ENCODE assay signal across 13 cellular contexts in genomic region chrX:20418809-20419208, GRCh38.
DNase-seq lines count a peak whose midpoint lies in the region; ATAC-seq and TF ChIP-seq lines count a peak whose summit lies in the region.
"Had no signal": no experiment of that assay in that cellular context is flagged by ENCODE, and none has a peak within 500 bp of the region (broad histone marks: within the 10 kb centered on the region; RNA-seq: fewer than 3 reads in every experiment).

No MANE protein-coding gene starts in this region.

- H3K9me3 Mint-ChIP-seq in activated naive CD8-positive, alpha-beta T cell treated with anti-CD3 and anti-CD28 coated beads, Interleukin-2, amount 10 ng/mL, durations not matched to agents 7 days and 5 days = no peaks in the 10 kb centered on the region

- DNase-seq in activated naive CD8-positive, alpha-beta T cell treated with anti-CD3 and anti-CD28 coated beads, Interleukin-2, amount 10 ng/mL, durations not matched to agents 7 days and 5 days = no peak
- DNase-seq in heart left ventricle (no peak), iPS-NIHi7 (ENCODE audit: extremely low spot score) (no peak), anterior cingulate cortex (lab: John Stamatoyannopoulos, UW) (no peak)
- DNase-seq: cerebellar nuclear complex, DMS79, transverse colon had no signal

- no peaks in the 10 kb centered on the region for H3K27me3 Mint-ChIP-seq in activated naive CD8-positive, alpha-beta T cell treated with anti-CD3 and anti-CD28 coated beads, Interleukin-2, amount 10 ng/mL, durations not matched to agents 7 days and 5 days

- intact Hi-C loops in heart left ventricle (cut with DNase I) = no loop called here

- no peak for TF ChIP-seq CTCF in heart left ventricle (IDR thresholded peaks at IDR 0.05)

- peaks cover 15 to 34% (median 28%) of the 10 kb centered on the region in 10 experiments for H3K4me1 ChIP-seq in BLaER1 treated with 17β-estradiol and CSF1 and Interleukin-3, amounts not matched to agents 10 nM and 100 nM
- H3K4me1 ChIP-seq in heart left ventricle = peaks cover 0 to 4% (median 0%) of the 10 kb centered on the region in 12 donors
- H3K4me1 ChIP-seq: gastroesophageal sphincter had no signal

- POLR2A ChIA-PET in activated naive CD8-positive, alpha-beta T cell treated with anti-CD3 and anti-CD28 coated beads, Interleukin-2, amount 10 ng/mL, durations not matched to agents 7 days and 5 days (lab: Charles Lee) = interaction anchor here (1.3 kb wide), 1 partner anchor 14 kb away, joined by 4 read pairs; no protein-coding TSS in a partner anchor

- peak overlapping the region; percentile 62 to 84 (median 77); a peak in 21 of 22 replicates for H3K4me2 ChIP-seq in BLaER1 treated with 17β-estradiol and CSF1 and Interleukin-3, amounts not matched to agents 10 nM and 100 nM

- peak; percentile 22 for ATAC-seq in GM18909 (IDR thresholded peaks at IDR 0.05; ENCODE audit: poor library complexity, unreplicated experiment)
- ATAC-seq in HG03025 (IDR thresholded peaks at IDR 0.05; ENCODE audit: low FRiP score, unreplicated experiment) = peak; percentile 15
- no peak for ATAC-seq in activated naive CD8-positive, alpha-beta T cell treated with anti-CD3 and anti-CD28 coated beads, Interleukin-2, amount 10 ng/mL, durations not matched to agents 7 days and 5 days (ENCODE audit: low read depth)
- ATAC-seq in heart left ventricle = no peak
- ATAC-seq in HG03442 (IDR thresholded peaks at IDR 0.05; ENCODE audit: unreplicated experiment) = no peak
- ATAC-seq: gastroesophageal sphincter had no signal

- no peaks in the 10 kb centered on the region for H3K36me3 Mint-ChIP-seq in activated naive CD8-positive, alpha-beta T cell treated with anti-CD3 and anti-CD28 coated beads, Interleukin-2, amount 10 ng/mL, durations not matched to agents 7 days and 5 days

- H3K27ac Mint-ChIP-seq in activated naive CD8-positive, alpha-beta T cell treated with anti-CD3 and anti-CD28 coated beads, Interleukin-2, amount 10 ng/mL, durations not matched to agents 7 days and 5 days = peak overlapping the region; percentile 83

- 69 to 90% (median 79%) methylated on average over 6 of the region's 6 CpGs for WGBS in heart left ventricle, 4 donors

- H3K4me3 ChIP-seq in BLaER1 treated with 17β-estradiol and CSF1 and Interleukin-3, amounts not matched to agents 10 nM and 100 nM = no peak overlapping the region
- no peak overlapping the region for H3K4me3 ChIP-seq in heart left ventricle
- H3K4me3 ChIP-seq: gastroesophageal sphincter, SJCRH30, transverse colon had no signal

- 0 out of 22 replicates have a peak, but pooled peaks cover 0 to 5% (median 0%) of the 10 kb centered on the region in 11 experiments for H3K27me3 ChIP-seq in BLaER1 treated with 17β-estradiol and CSF1 and Interleukin-3, amounts not matched to agents 10 nM and 100 nM
- peaks cover 0 to 9% (median 0%) of the 10 kb centered on the region in 9 donors for H3K27me3 ChIP-seq in heart left ventricle
- H3K27me3 ChIP-seq: gastroesophageal sphincter, SJCRH30, transverse colon had no signal

- H3K36me3 ChIP-seq in BLaER1 treated with 17β-estradiol and CSF1 and Interleukin-3, amounts not matched to agents 10 nM and 100 nM = no peaks in the 10 kb centered on the region
- H3K36me3 ChIP-seq in heart left ventricle = no peaks in the 10 kb centered on the region
- H3K36me3 ChIP-seq: gastroesophageal sphincter, SJCRH30, transverse colon had no signal

- 0 out of 22 replicates have a peak overlapping the region, but pooled peaks of 3 of the 11 experiments have one; percentile 13 to 29 (median 25) for H3K9ac ChIP-seq in BLaER1 treated with 17β-estradiol and CSF1 and Interleukin-3, amounts not matched to agents 10 nM and 100 nM

- H3K4me3 Mint-ChIP-seq in activated naive CD8-positive, alpha-beta T cell treated with anti-CD3 and anti-CD28 coated beads, Interleukin-2, amount 10 ng/mL, durations not matched to agents 7 days and 5 days = peak overlapping the region; percentile 40

- no peak for TF ChIP-seq POLR2A in heart left ventricle (IDR thresholded peaks at IDR 0.05)

- peaks cover 29% of the 10 kb centered on the region for H3K4me1 Mint-ChIP-seq in activated naive CD8-positive, alpha-beta T cell treated with anti-CD3 and anti-CD28 coated beads, Interleukin-2, amount 10 ng/mL, durations not matched to agents 7 days and 5 days

- H3K27ac ChIP-seq in BLaER1 treated with 17β-estradiol and CSF1 and Interleukin-3, amounts not matched to agents 10 nM and 100 nM = peak overlapping the region in 2 of 11 experiments; percentile 10 to 60; a peak in 3 of 22 replicates
- no peak overlapping the region for H3K27ac ChIP-seq in heart left ventricle
- H3K27ac ChIP-seq: gastroesophageal sphincter, SJCRH30, transverse colon had no signal

- H3K9me3 ChIP-seq in BLaER1 treated with 17β-estradiol and CSF1 and Interleukin-3, amounts not matched to agents 10 nM and 100 nM (replicated peaks in 1 of 11) = peaks cover 0 to 11% (median 0%) of the 10 kb centered on the region in 11 experiments; a peak in 3 of 22 replicates
- H3K9me3 ChIP-seq in heart left ventricle = no peaks in the 10 kb centered on the region
- H3K9me3 ChIP-seq: gastroesophageal sphincter, SJCRH30, transverse colon had no signal

- peaks cover 0 to 5% (median 0%) of the 10 kb centered on the region in 11 experiments; a peak in 1 of 22 replicates for H4K20me1 ChIP-seq in BLaER1 treated with 17β-estradiol and CSF1 and Interleukin-3, amounts not matched to agents 10 nM and 100 nM

Comparison
In these comparisons a context has a peak if more than half of its experiments do, and no peak if none do; other contexts are left out.
1. ATAC-seq: peak in GM18909 (single experiment) and HG03025 (single experiment); none in activated naive CD8-positive, alpha-beta T cell treated with anti-CD3 and anti-CD28 coated beads, Interleukin-2, amount 10 ng/mL, durations not matched to agents 7 days and 5 days (single experiment), heart left ventricle (0 of 4) and HG03442 (single experiment).